Comparison of ENCODE assay signal across 21 cellular contexts in genomic region chr7:71244023-71244422, GRCh38.
DNase-seq lines count a peak whose midpoint lies in the region; ATAC-seq and TF ChIP-seq lines count a peak whose summit lies in the region.
"Had no signal": no experiment of that assay in that cellular context is flagged by ENCODE, and none has a peak within 500 bp of the region (broad histone marks: within the 10 kb centered on the region; RNA-seq: fewer than 3 reads in every experiment).

No MANE protein-coding gene starts in this region.

- H3K27me3 ChIP-seq in tibial artery = no peaks in the 10 kb centered on the region
- H3K27me3 ChIP-seq in CD8-positive, alpha-beta T cell (ENCODE audit: insufficient read depth, low read length) = no peaks in the 10 kb centered on the region
- no peaks in the 10 kb centered on the region for H3K27me3 ChIP-seq in ascending aorta

- DNase-seq in NCI-H2171 treated with DMSO at 0.1 percent for 48 hours (lab: John Stamatoyannopoulos, UW) = peak; percentile 85
- no peak for DNase-seq in coronary artery (ENCODE audit: low spot score)
- DNase-seq in islet precursor cell = peak; percentile 64
- no peak for DNase-seq in tibial artery
- no peak for DNase-seq in NCI-H510A (lab: John Stamatoyannopoulos, UW)
- DNase-seq in CD8-positive, alpha-beta T cell = no peak
- DNase-seq in ascending aorta (ENCODE audit: low spot score in 2 of 2) = no peak
- DNase-seq: ACHN, AML-193, COR-L47, DMS53, HCEC 1CT, Kasumi-1, NCI-H1105 treated with DMSO at 0.1 percent for 48 hours, NCI-H1694 treated with DMSO at 0.1 percent for 48 hours, NCI-H446, NCI-H774, PC-3 had no signal

- no peak overlapping the region for H3K27ac Mint-ChIP-seq in CD8-positive, alpha-beta T cell
- H3K27ac Mint-ChIP-seq: CD14-positive monocyte, IgD-negative memory B cell had no signal

- H3K4me1 ChIP-seq in tibial artery (peaks cover 0 to 51% (median 11%) of the 10 kb centered on the region in 4 donors), ascending aorta (peaks cover 0 to 15% of the 10 kb centered on the region in 2 donors)
- H3K4me1 ChIP-seq in CD8-positive, alpha-beta T cell (ENCODE audit: insufficient read depth, low read length) = no peaks in the 10 kb centered on the region

- no peaks in the 10 kb centered on the region for H3K36me3 Mint-ChIP-seq in CD8-positive, alpha-beta T cell
- H3K36me3 Mint-ChIP-seq: CD14-positive monocyte, IgD-negative memory B cell had no signal

- POLR2A ChIA-PET in CD8-positive, alpha-beta T cell (lab: Charles Lee) = no interaction called here

- intact Hi-C loops in tibial artery (cut with DNase I; ENCODE audit: low total_unique reads) = no loop called here
- intact Hi-C loops in CD8-positive, alpha-beta T cell (cut with DNase I, micrococcal nuclease) = no loop called here
- intact Hi-C loops in ascending aorta (cut with DNase I) = loop anchor here (2.0 kb wide), 1 partner anchor 27 kb away; no protein-coding TSS in a partner anchor

- H3K27me3 Mint-ChIP-seq in CD8-positive, alpha-beta T cell (ENCODE audit: low read depth) = no peaks in the 10 kb centered on the region
- H3K27me3 Mint-ChIP-seq: IgD-negative memory B cell had no signal

- H3K9me3 ChIP-seq in tibial artery = no peaks in the 10 kb centered on the region
- no peaks in the 10 kb centered on the region for H3K9me3 ChIP-seq in CD8-positive, alpha-beta T cell (ENCODE audit: low read length)
- H3K9me3 ChIP-seq in ascending aorta = no peaks in the 10 kb centered on the region

- CTCF ChIA-PET in CD8-positive, alpha-beta T cell (lab: Charles Lee) = no interaction called here

- peaks cover 28% of the 10 kb centered on the region for H3K9me3 Mint-ChIP-seq in CD8-positive, alpha-beta T cell

- H3K4me3 ChIP-seq in coronary artery (peak overlapping the region; percentile 11), tibial artery (no peak overlapping the region), ascending aorta (peak overlapping the region in 1 of 2 donors; percentile 23)
- H3K4me3 ChIP-seq in CD8-positive, alpha-beta T cell (ENCODE audit: low read depth, low read length) = no peak overlapping the region

- H3K4me3 Mint-ChIP-seq in CD8-positive, alpha-beta T cell = no peak overlapping the region
- H3K4me3 Mint-ChIP-seq: CD14-positive monocyte, IgD-negative memory B cell had no signal

- H3K4me1 Mint-ChIP-seq in CD8-positive, alpha-beta T cell (ENCODE audit: low read depth) = no peaks in the 10 kb centered on the region
- H3K4me1 Mint-ChIP-seq: CD14-positive monocyte, IgD-negative memory B cell had no signal

- H3K36me3 ChIP-seq in tibial artery = no peaks in the 10 kb centered on the region
- H3K36me3 ChIP-seq in CD8-positive, alpha-beta T cell (ENCODE audit: insufficient read depth, low read length) = no peaks in the 10 kb centered on the region
- H3K36me3 ChIP-seq in ascending aorta = no peaks in the 10 kb centered on the region

- ATAC-seq in CD8-positive, alpha-beta T cell = no peak
- ATAC-seq: PC-3 had no signal

- TF ChIP-seq CTCF in coronary artery (IDR thresholded peaks at IDR 0.05) (no peak), tibial artery (IDR thresholded peaks at IDR 0.05) (no peak), ascending aorta (IDR thresholded peaks at IDR 0.05) (no peak)
- TF ChIP-seq CTCF in CD8-positive, alpha-beta T cell (IDR thresholded peaks at IDR 0.05) = no peak

- H3K27ac ChIP-seq in coronary artery = no peak overlapping the region
- peak overlapping the region; percentile 50 to 53 for H3K27ac ChIP-seq in tibial artery
- H3K27ac ChIP-seq in CD8-positive, alpha-beta T cell (ENCODE audit: low read depth, low read length) = no peak overlapping the region
- peak overlapping the region in 1 of 2 donors; percentile 3 for H3K27ac ChIP-seq in ascending aorta
- H3K27ac ChIP-seq: HL-60 had no signal

Comparison
In these comparisons a context has a peak if more than half of its experiments do, and no peak if none do; other contexts are left out.
1. DNase-seq: peak in NCI-H2171 treated with DMSO at 0.1 percent for 48 hours (single experiment) and islet precursor cell (single experiment); none in coronary artery (single experiment), tibial artery (0 of 2), NCI-H510A (single experiment), CD8-positive, alpha-beta T cell (0 of 7) and ascending aorta (0 of 2).
2. H3K27ac ChIP-seq: peak in tibial artery (2 of 2); none in coronary artery (0 of 2) and CD8-positive, alpha-beta T cell (single experiment).